16 cellular contexts compared by ENCODE assay signal in genomic region chr2:15299904-15300528, GRCh38.
"Had no signal": no experiment of that assay in that cellular context is flagged by ENCODE, and none has a peak within 500 bp of the region (broad histone marks: within the 10 kb centered on the region; RNA-seq: fewer than 3 reads in every experiment).

No MANE protein-coding gene starts in this region.

- H3K4me1 ChIP-seq: prostate gland, right lobe of liver had no signal

- H3K27ac Mint-ChIP-seq: activated CD4-positive, alpha-beta memory T cell treated with anti-CD3 and anti-CD28 coated beads for 36 hours; type B pancreatic cell had no signal

- H3K9me3 ChIP-seq: prostate gland, right lobe of liver had no signal

- ATAC-seq: activated T-cell treated with anti-CD3 and anti-CD28 coated beads, Interleukin-2, amount 50 U/mL, for 4 hours; esophagus mucosa; right lobe of liver; stimulated activated naive CD8-positive, alpha-beta T cell treated with anti-CD3 and anti-CD28 coated beads, Interleukin-15, Interleukin-2, amounts not matched to agents 100 U/mL and 50 U/mL, for 24 hours had no signal

- FAIRE-seq: astrocyte, endometrium had no signal

- DNase-seq: activated CD4-positive, alpha-beta memory T cell treated with anti-CD3 and anti-CD28 coated beads for 36 hours; activated effector memory CD4-positive, alpha-beta T cell treated with anti-CD3 and anti-CD28 coated beads, Interleukin-2, amount 50 U/mL, for 16 hours; activated T-cell treated with anti-CD3 and anti-CD28 coated beads, Interleukin-2, amount 50 U/mL, for 4 hours; dorsolateral prefrontal cortex; right lobe of liver; stimulated activated CD4-positive, alpha-beta T cell treated with anti-CD3 and anti-CD28 coated beads, Interleukin-4, amount 100 ng/mL, for 4 hours; stimulated activated CD8-positive, alpha-beta memory T cell treated with anti-CD3 and anti-CD28 coated beads, Interleukin-4, amount 100 ng/mL, for 48 hours; stimulated activated naive CD8-positive, alpha-beta T cell treated with anti-CD3 and anti-CD28 coated beads, Interleukin-15, Interleukin-2, amounts not matched to agents 100 U/mL and 50 U/mL, for 24 hours; T-helper 9 cell had no signal

- H3K4me1 Mint-ChIP-seq: neural crest cell had no signal

- H3K27ac ChIP-seq: prostate gland, right lobe of liver had no signal

- H3K4me3 ChIP-seq: dorsolateral prefrontal cortex, prostate gland, right lobe of liver, smooth muscle cell had no signal

- H3K4me3 Mint-ChIP-seq: activated CD4-positive, alpha-beta memory T cell treated with anti-CD3 and anti-CD28 coated beads for 36 hours; activated T-cell treated with anti-CD3 and anti-CD28 coated beads, Interleukin-2, amount 50 U/mL, for 4 hours; neural crest cell; type B pancreatic cell had no signal

- H3K27me3 Mint-ChIP-seq: activated CD4-positive, alpha-beta memory T cell treated with anti-CD3 and anti-CD28 coated beads for 36 hours; type B pancreatic cell had no signal

- H3K27me3 ChIP-seq: dorsolateral prefrontal cortex, right lobe of liver had no signal

- H3K4me2 ChIP-seq: smooth muscle cell had no signal

- H3K9me3 Mint-ChIP-seq: activated T-cell treated with anti-CD3 and anti-CD28 coated beads, Interleukin-2, amount 50 U/mL, for 4 hours; type B pancreatic cell had no signal

- H3K36me3 ChIP-seq: prostate gland, right lobe of liver had no signal
